In the genomic region with DNA sequence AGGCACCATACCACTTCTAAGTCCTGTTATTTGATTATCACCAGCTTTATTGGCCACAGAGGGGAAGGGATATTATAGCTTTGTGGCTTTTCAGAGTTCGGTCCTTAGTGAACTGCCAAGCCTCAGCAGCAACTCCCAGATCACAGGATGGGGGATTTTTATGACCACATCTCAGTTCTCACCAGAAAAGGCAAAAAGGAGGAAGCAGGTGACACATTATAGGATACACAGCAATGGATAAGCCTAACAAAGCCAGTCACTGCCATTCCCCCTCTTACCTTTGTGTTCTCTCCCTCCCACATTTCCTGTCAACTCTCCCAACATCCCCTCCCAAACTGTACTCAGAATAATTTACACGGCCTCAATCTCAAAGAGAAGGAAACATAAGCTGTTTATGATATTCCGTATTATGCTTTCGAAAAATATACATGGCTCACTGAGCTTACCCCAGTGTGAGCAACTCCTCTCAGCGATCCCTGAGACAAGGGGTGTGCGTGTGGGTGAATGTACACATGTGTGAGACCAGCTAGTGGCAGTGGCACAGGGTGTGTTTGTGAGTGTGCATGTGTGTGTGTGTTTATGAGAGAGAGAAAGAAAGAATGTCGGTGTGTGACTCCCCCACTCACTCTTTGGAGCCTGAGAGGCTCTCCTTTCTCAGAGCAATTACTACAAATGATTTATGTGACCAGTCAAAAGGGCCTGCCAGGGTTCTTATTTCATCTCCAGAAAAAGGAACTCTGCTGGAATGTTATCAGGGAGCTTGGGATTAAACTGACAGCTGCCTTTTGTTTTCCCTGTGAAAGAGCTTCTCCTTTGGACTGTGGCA, we compare ENCODE assay signal across 12 cellular contexts.
A peak's percentile ranks its signal among the peaks of the same experiment; 100 is the strongest.
DNase-seq lines count a peak whose midpoint lies in the region; ATAC-seq, FAIRE-seq and TF ChIP-seq lines count a peak whose summit lies in the region.
"Had no signal": no experiment of that assay in that cellular context is flagged by ENCODE, and none has a peak within 500 bp of the region (broad histone marks: within the 10 kb centered on the region; RNA-seq: fewer than 3 reads in every experiment).

No MANE protein-coding gene starts in this region.

- peaks cover 5% of the 10 kb centered on the region for H3K9me3 Mint-ChIP-seq in neural crest cell
- no peaks in the 10 kb centered on the region for H3K9me3 Mint-ChIP-seq in stimulated activated memory B cell treated with anti-CD40 and anti-IgM and Interleukin-4, amounts not matched to agents 10 μg/mL and 1 μg/mL and 100 μg/mL, for 72 hours

- H3K36me3 Mint-ChIP-seq in neural crest cell (ENCODE audit: low read depth), result peaks cover 13% of the 10 kb centered on the region
- H3K36me3 Mint-ChIP-seq in stimulated activated memory B cell treated with anti-CD40 and anti-IgM and Interleukin-4, amounts not matched to agents 10 μg/mL and 1 μg/mL and 100 μg/mL, for 72 hours, result no peaks in the 10 kb centered on the region

- no peaks in the 10 kb centered on the region for H3K9me1 ChIP-seq in endothelial cell of umbilical vein (replicated peaks; ENCODE audit: control insufficient read depth, extremely low read depth, insufficient read depth, low read length)

- no peak for TF ChIP-seq POLR2A in endothelial cell of umbilical vein (IDR thresholded peaks at IDR 0.05; ENCODE audit: low read depth, low read length)

- DNase-seq in DMS153 treated with DMSO at 0.1 percent for 48 hours (lab: John Stamatoyannopoulos, UW; ENCODE audit: unreplicated experiment) (peak; percentile 88), NCI-H2081 (lab: John Stamatoyannopoulos, UW) (peak; percentile 66 to 90), endothelial cell of umbilical vein (ENCODE audit: low read depth, low spot score) (peak; percentile 81), neural crest cell (ENCODE audit: low read depth, low spot score) (no peak), HCEC 1CT (no peak)
- no peak for DNase-seq in effector CD4-positive, alpha-beta T cell
- DNase-seq: activated B cell treated with CpG ODN at 0.5 μM for 24 hours; activated naive CD8-positive, alpha-beta T cell treated with anti-CD3 and anti-CD28 coated beads, Interleukin-2, amount 10 ng/mL, durations not matched to agents 7 days and 5 days; EL; naive thymus-derived CD8-positive, alpha-beta T cell had no signal

- no peak overlapping the region for H2AFZ ChIP-seq in endothelial cell of umbilical vein (ENCODE audit: low read depth, low read length)

- dilution Hi-C loops in endothelial cell of umbilical vein (cut with MboI; ENCODE audit: extremely low pct_ligation_motif_present, low sequenced_read_pairs), result no loop called here

- H3K36me3 ChIP-seq in endothelial cell of umbilical vein (ENCODE audit: control insufficient read depth in 2 of 2, extremely low read depth in 1 of 2, insufficient read depth in 2 of 2, low read length in 2 of 2), result no peaks in the 10 kb centered on the region

- H3K4me3 ChIP-seq in endothelial cell of umbilical vein (replicated peaks in 1 of 3; ENCODE audit: insufficient read depth in 1 of 3, low read depth in 1 of 3, low read length in 3 of 3), result no peak overlapping the region

- H3K4me2 ChIP-seq in endothelial cell of umbilical vein (ENCODE audit: insufficient read depth, low read length), result no peak overlapping the region

- H3K4me3 Mint-ChIP-seq in neural crest cell, result peak overlapping the region; percentile 68
- H3K4me3 Mint-ChIP-seq in stimulated activated memory B cell treated with anti-CD40 and anti-IgM and Interleukin-4, amounts not matched to agents 10 μg/mL and 1 μg/mL and 100 μg/mL, for 72 hours, result no peak overlapping the region
- H3K4me3 Mint-ChIP-seq: activated B cell treated with CpG ODN at 0.5 μM for 24 hours; activated naive CD8-positive, alpha-beta T cell treated with anti-CD3 and anti-CD28 coated beads, Interleukin-2, amount 10 ng/mL, durations not matched to agents 7 days and 5 days had no signal

- H4K20me1 ChIP-seq in endothelial cell of umbilical vein (replicated peaks; ENCODE audit: control insufficient read depth, extremely low read depth, insufficient read depth, low read length), result no peaks in the 10 kb centered on the region

- peaks cover 9% of the 10 kb centered on the region for H3K4me1 ChIP-seq in endothelial cell of umbilical vein (ENCODE audit: control insufficient read depth, extremely low read depth, insufficient read depth, low read length)

- TF ChIP-seq CTCF in endothelial cell of umbilical vein (IDR thresholded peaks at IDR 0.05; ENCODE audit: extremely low read depth in 1 of 2, insufficient read depth in 1 of 2, low read depth in 1 of 2, low read length in 2 of 2) (no peak), neural crest cell (conservative IDR thresholded peaks at IDR 0.05) (no peak)

- H3K27me3 ChIP-seq in endothelial cell of umbilical vein (ENCODE audit: control insufficient read depth in 2 of 2, insufficient read depth in 2 of 2, low read length in 2 of 2), result no peaks in the 10 kb centered on the region

- no TSS peak for BruUV-seq in endothelial cell of umbilical vein (replicated peaks; lab: Mats Ljungman, UMichigan)

- H3K79me2 ChIP-seq in endothelial cell of umbilical vein (ENCODE audit: control insufficient read depth, insufficient read depth, low read length), result no peaks in the 10 kb centered on the region

- CTCF ChIA-PET in endothelial cell of umbilical vein (lab: Charles Lee), result interaction anchor here (0.7 to 2.9 kb wide), 10 partner anchors 14 to 551 kb away, joined by 3 to 10 read pairs (median 4); no protein-coding TSS in a partner anchor

- H3K9ac ChIP-seq in endothelial cell of umbilical vein (replicated peaks; ENCODE audit: extremely low read depth, insufficient read depth, low read length), result no peak overlapping the region

- intact Hi-C loops in endothelial cell of umbilical vein (cut with micrococcal nuclease), result loop anchor here (2.0 kb wide), 1 partner anchor 46 kb away; no protein-coding TSS in a partner anchor

- POLR2A ChIA-PET in endothelial cell of umbilical vein (lab: Charles Lee), result interaction anchor here (0.5 to 1.1 kb wide), 3 partner anchors 17 to 794 kb away, joined by 3 to 11 read pairs (median 5); no protein-coding TSS in a partner anchor

- H3K27ac Mint-ChIP-seq in neural crest cell (ENCODE audit: unreplicated experiment), result peak overlapping the region; percentile 96
- H3K27ac Mint-ChIP-seq in stimulated activated memory B cell treated with anti-CD40 and anti-IgM and Interleukin-4, amounts not matched to agents 10 μg/mL and 1 μg/mL and 100 μg/mL, for 72 hours, result no peak overlapping the region
- H3K27ac Mint-ChIP-seq: activated B cell treated with CpG ODN at 0.5 μM for 24 hours; activated naive CD8-positive, alpha-beta T cell treated with anti-CD3 and anti-CD28 coated beads, Interleukin-2, amount 10 ng/mL, durations not matched to agents 7 days and 5 days; naive thymus-derived CD8-positive, alpha-beta T cell had no signal

- H3K27me3 Mint-ChIP-seq in neural crest cell (ENCODE audit: low read depth), result no peaks in the 10 kb centered on the region
- H3K27me3 Mint-ChIP-seq in stimulated activated memory B cell treated with anti-CD40 and anti-IgM and Interleukin-4, amounts not matched to agents 10 μg/mL and 1 μg/mL and 100 μg/mL, for 72 hours, result peaks cover 29% of the 10 kb centered on the region
- H3K27me3 Mint-ChIP-seq: activated naive CD8-positive, alpha-beta T cell treated with anti-CD3 and anti-CD28 coated beads, Interleukin-2, amount 10 ng/mL, durations not matched to agents 7 days and 5 days had no signal

- peak; percentile 24 for FAIRE-seq in endothelial cell of umbilical vein (lab: Jason Lieb, UNC)

- H3K27ac ChIP-seq in endothelial cell of umbilical vein (ENCODE audit: insufficient read depth, low read depth, low read length), result peak overlapping the region; percentile 18

- H3K9me3 ChIP-seq in endothelial cell of umbilical vein (replicated peaks; ENCODE audit: control insufficient read depth, insufficient read depth, low read length), result no peaks in the 10 kb centered on the region

- H3K4me1 Mint-ChIP-seq in neural crest cell, result peaks cover 54% of the 10 kb centered on the region
- no peaks in the 10 kb centered on the region for H3K4me1 Mint-ChIP-seq in stimulated activated memory B cell treated with anti-CD40 and anti-IgM and Interleukin-4, amounts not matched to agents 10 μg/mL and 1 μg/mL and 100 μg/mL, for 72 hours

- ATAC-seq in GM21723 (IDR thresholded peaks at IDR 0.05; ENCODE audit: unreplicated experiment), result no peak
- no peak for ATAC-seq in stimulated activated memory B cell treated with anti-CD40 and anti-IgM and Interleukin-4, amounts not matched to agents 10 μg/mL and 1 μg/mL and 100 μg/mL, for 72 hours
- ATAC-seq: naive thymus-derived CD8-positive, alpha-beta T cell had no signal

TF ChIP-seq in endothelial cell of umbilical vein, 7 proteins besides CTCF, POLR2A, EP300 and RAD21:
- TF ChIP-seq FOS (IDR thresholded peaks at IDR 0.05; ENCODE audit: borderline replicate concordance, insufficient read depth, low read length), result no peak
- no peak for TF ChIP-seq POLR2AphosphoS5 (IDR thresholded peaks at IDR 0.05; ENCODE audit: insufficient read depth, low read depth, low read length)
- no peak for TF ChIP-seq MYC (IDR thresholded peaks at IDR 0.05; ENCODE audit: low read depth, low read length)
- TF ChIP-seq EZH2 (IDR thresholded peaks at IDR 0.05; ENCODE audit: borderline replicate concordance, low read depth, low read length, severe bottlenecking), result no peak
- no peak for TF ChIP-seq GATA2 (IDR thresholded peaks at IDR 0.05; ENCODE audit: insufficient read depth, insufficient read length, low read depth, low read length)
- no peak for TF ChIP-seq JUN (IDR thresholded peaks at IDR 0.05; ENCODE audit: borderline replicate concordance, insufficient read depth, insufficient read length, low read depth)
- TF ChIP-seq, protein P1, sequence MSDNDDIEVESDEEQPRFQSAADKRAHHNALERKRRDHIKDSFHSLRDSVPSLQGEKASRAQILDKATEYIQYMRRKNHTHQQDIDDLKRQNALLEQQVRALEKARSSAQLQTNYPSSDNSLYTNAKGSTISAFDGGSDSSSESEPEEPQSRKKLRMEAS (IDR thresholded peaks at IDR 0.05; ENCODE audit: insufficient read depth, insufficient read length), result no peak

Comparison
In these comparisons a context has a peak if more than half of its experiments do, and no peak if none do; other contexts are left out.
1. DNase-seq: peak in DMS153 treated with DMSO at 0.1 percent for 48 hours (single experiment), NCI-H2081 (2 of 2) and endothelial cell of umbilical vein (single experiment); none in neural crest cell (single experiment), effector CD4-positive, alpha-beta T cell (single experiment) and HCEC 1CT (single experiment).